Comparison of ENCODE assay signal across 8 cellular contexts in the genomic region with DNA sequence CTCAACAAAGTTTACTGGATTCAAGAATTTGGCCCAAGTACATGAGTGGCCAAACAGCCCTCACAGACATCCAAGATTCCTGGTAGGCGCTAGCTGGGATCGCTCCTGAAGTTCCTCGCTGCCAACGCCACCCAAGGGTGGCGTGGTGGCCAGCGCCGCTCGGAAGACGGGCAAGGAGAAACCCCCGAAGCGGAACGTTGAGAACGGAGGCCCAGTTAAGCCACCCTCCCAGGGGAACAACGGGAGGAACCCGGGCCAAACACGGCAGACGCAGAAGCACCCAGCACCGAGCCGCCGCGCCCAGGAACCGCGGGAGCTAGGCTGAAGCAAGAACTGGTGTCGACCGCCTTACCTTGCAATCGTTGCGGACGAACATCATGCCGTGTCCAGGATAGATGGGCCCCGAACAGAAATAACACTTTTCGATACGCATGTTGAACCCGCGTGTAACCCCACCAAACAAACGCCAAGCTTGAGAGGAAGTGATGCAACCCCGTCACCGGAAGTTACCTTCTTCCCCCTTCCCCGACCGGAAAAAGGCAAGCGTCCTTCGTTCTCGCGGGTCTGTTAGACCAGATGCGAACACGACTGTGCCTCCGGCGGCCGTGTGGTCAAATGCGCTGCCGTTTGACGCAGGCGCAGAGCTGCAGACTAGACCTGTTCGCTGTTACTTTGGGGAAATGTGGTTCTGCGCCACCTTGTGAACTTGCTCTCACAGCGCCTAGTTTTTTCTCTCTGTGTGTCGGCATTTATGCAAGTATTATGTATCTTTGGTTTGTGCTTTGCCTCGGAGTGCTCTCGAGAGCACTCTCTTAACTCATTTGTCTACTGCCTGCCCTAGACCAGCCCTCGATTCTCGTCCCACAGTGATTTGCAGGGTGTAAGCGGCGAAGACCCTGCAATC. TPM values are rescaled to one million over a fixed set of nuclear protein-coding genes. Genes with fewer than 3 reads are reported as not detected.
DNase-seq lines count a peak whose midpoint lies in the region; ATAC-seq and TF ChIP-seq lines count a peak whose summit lies in the region.

A gene (minus strand): TSS at position 484 of the 904 bp plus-strand sequence. CDS start 51 bp downstream, at position 433.

- H3K9me3 ChIP-seq in BE2C: no peaks in the 10 kb centered on the region

- DNase-seq in BE2C (peak; percentile 96), NCI-H510A (lab: John Stamatoyannopoulos, UW) (peak; percentile 89), kidney glomerular epithelial cell (lab: John Stamatoyannopoulos, UW) (peak; percentile 95)
- DNase-seq in activated CD4-positive, alpha-beta T cell treated with anti-CD3 and anti-CD28 coated beads for 24 hours (ENCODE audit: low read depth in 2 of 2): peak; percentile 89 to 90
- DNase-seq in stimulated activated CD4-positive, alpha-beta T cell treated with anti-CD3 and anti-CD28 coated beads, Interleukin-1b, Interleukin-23, amount 100 ng/mL, for 1 hour (ENCODE audit: low read depth in 2 of 2): peak; percentile 86 to 91

- TF ChIP-seq CTCF in BE2C (IDR thresholded peaks at IDR 0.05; ENCODE audit: low read depth, low read length): peak; percentile 53

- TF ChIP-seq POLR2A in GM19193 (IDR thresholded peaks at IDR 0.05; ENCODE audit: extremely low read depth, insufficient read depth, insufficient read length): peak; percentile 91

- peaks cover 26% of the 10 kb centered on the region for H3K36me3 ChIP-seq in BE2C

- H3K4me3 ChIP-seq in BE2C (ENCODE audit: low read depth, low read length): peak within 1 kb of the TSS; percentile 89

- peak; percentile 98 for ATAC-seq in HG03439 (IDR thresholded peaks at IDR 0.05; ENCODE audit: unreplicated experiment)

- H3K4me1 ChIP-seq in BE2C: no peaks in the 10 kb centered on the region

- peak within 1 kb of the TSS; percentile 89 for H3K27ac ChIP-seq in cingulate gyrus (ENCODE audit: low read depth, low read length)

- no peaks in the 10 kb centered on the region for H3K27me3 ChIP-seq in BE2C

RNA-seq across cellular contexts. Expression of the gene that starts here (rescaled TPM):
- polyA plus RNA-seq in BE2C (2012; ENCODE audit: insufficient read depth, insufficient read length, low read depth): 130 TPM

Comparison
In these comparisons a context has a peak if more than half of its experiments do, and no peak if none do; other contexts are left out.
1. Peak in every context shown above with its lines: DNase-seq, ATAC-seq, H3K4me3 ChIP-seq and H3K27ac ChIP-seq.